Comparison of ENCODE assay signal across 11 cellular contexts in genomic region chr10:68536973-68537372, GRCh38.
"Had no signal": no experiment of that assay in that cellular context is flagged by ENCODE, and none has a peak within 500 bp of the region (broad histone marks: within the 10 kb centered on the region; RNA-seq: fewer than 3 reads in every experiment).

No MANE protein-coding gene starts in this region.

- H3K4me1 Mint-ChIP-seq: GM23338, H9 had no signal

- ATAC-seq: GM23338, HCT116 had no signal

- H3K4me3 ChIP-seq: GM23248, GM23338, HAP-1 had no signal

- H3K9me3 ChIP-seq: HAP-1 had no signal

- H3K9me3 Mint-ChIP-seq: GM23338, H9, HFFc6 had no signal

- H2AFZ ChIP-seq: GM23248, GM23338 had no signal

- H3K4me1 ChIP-seq: HAP-1 had no signal

- DNase-seq: GM23248, GOT3, H7, H9, HCEC 1CT, HFFc6 had no signal

- FAIRE-seq: H1, H54 had no signal

- H3K4me2 ChIP-seq: GM23338 had no signal

- H3K27ac ChIP-seq: GM23248 had no signal

- H3K4me3 Mint-ChIP-seq: GM23338, H9, HFFc6 had no signal

- H3K27ac Mint-ChIP-seq: GM23338, H9, HFFc6 had no signal

- H3K9ac ChIP-seq: GM23248 had no signal

- H3K36me3 ChIP-seq: HAP-1 had no signal
